8 cellular contexts compared by ENCODE assay signal in genomic region chr15:74937602-74938371, GRCh38. TPM values are rescaled to one million over a fixed set of nuclear protein-coding genes. Genes with fewer than 3 reads are reported as not detected.
DNase-seq lines count a peak whose midpoint lies in the region; ATAC-seq and TF ChIP-seq lines count a peak whose summit lies in the region.

Gene COX5A, minus strand, starts transcription at chr15:74938073. Its CDS starts 59 bp downstream, at chr15:74938014.

- H3K27me3 Mint-ChIP-seq in activated CD4-positive, alpha-beta T cell treated with anti-CD3 and anti-CD28 coated beads, Interleukin-2, amount 10 ng/mL, durations not matched to agents 7 days and 5 days, result no peaks in the 10 kb centered on the region

- peak within 1 kb of the TSS; percentile 72 to 96 (median 85) for H3K4me2 ChIP-seq in BLaER1 treated with 17β-estradiol and CSF1 and Interleukin-3, amounts not matched to agents 10 nM and 100 nM

- no peak for TF ChIP-seq CTCF in coronary artery (IDR thresholded peaks at IDR 0.05)

- peaks cover 11 to 35% (median 26%) of the 10 kb centered on the region in 11 experiments; a peak in 19 of 22 replicates for H3K36me3 ChIP-seq in BLaER1 treated with 17β-estradiol and CSF1 and Interleukin-3, amounts not matched to agents 10 nM and 100 nM

- ATAC-seq in GM19351 (IDR thresholded peaks at IDR 0.05; ENCODE audit: unreplicated experiment) (peak; percentile 89), HG03520 (IDR thresholded peaks at IDR 0.05; ENCODE audit: unreplicated experiment) (peak; percentile 86), left lobe of liver (peak; percentile 95)

- peaks cover 19% of the 10 kb centered on the region for H3K36me3 Mint-ChIP-seq in activated CD4-positive, alpha-beta T cell treated with anti-CD3 and anti-CD28 coated beads, Interleukin-2, amount 10 ng/mL, durations not matched to agents 7 days and 5 days (ENCODE audit: low read depth)

- DNase-seq in NCI-H526 (lab: John Stamatoyannopoulos, UW), result peak; percentile 79 to 97
- peak; percentile 93 for DNase-seq in activated CD4-positive, alpha-beta T cell treated with anti-CD3 and anti-CD28 coated beads, Interleukin-2, amount 10 ng/mL, durations not matched to agents 7 days and 5 days
- DNase-seq in coronary artery (ENCODE audit: low spot score), result peak; percentile 97
- peak; percentile 96 for DNase-seq in left lobe of liver (ENCODE audit: low spot score)
- DNase-seq in stimulated activated CD4-positive, alpha-beta T cell treated with anti-CD3 and anti-CD28 coated beads, Interleukin-2, amount 100 ng/mL, for 24 hours, result peak; percentile 90 to 91

- H3K4me3 ChIP-seq in BLaER1 treated with 17β-estradiol and CSF1 and Interleukin-3, amounts not matched to agents 10 nM and 100 nM, result peak within 1 kb of the TSS; percentile 85 to 100 (median 97)
- peak within 1 kb of the TSS; percentile 99 for H3K4me3 ChIP-seq in coronary artery

- no peaks in the 10 kb centered on the region for H3K27me3 ChIP-seq in BLaER1 treated with 17β-estradiol and CSF1 and Interleukin-3, amounts not matched to agents 10 nM and 100 nM

- POLR2A ChIA-PET in activated CD4-positive, alpha-beta T cell treated with anti-CD3 and anti-CD28 coated beads, Interleukin-2, amount 10 ng/mL, durations not matched to agents 7 days and 5 days (lab: Charles Lee), result interaction anchor here (0.6 to 0.7 kb wide), 2 partner anchors 70 to 93 kb away, joined by 3 read pairs; no protein-coding TSS in a partner anchor

- peak within 1 kb of the TSS; percentile 87 for H3K4me3 Mint-ChIP-seq in activated CD4-positive, alpha-beta T cell treated with anti-CD3 and anti-CD28 coated beads, Interleukin-2, amount 10 ng/mL, durations not matched to agents 7 days and 5 days

- no peaks in the 10 kb centered on the region for H3K9me3 Mint-ChIP-seq in activated CD4-positive, alpha-beta T cell treated with anti-CD3 and anti-CD28 coated beads, Interleukin-2, amount 10 ng/mL, durations not matched to agents 7 days and 5 days

- H3K27ac Mint-ChIP-seq in activated CD4-positive, alpha-beta T cell treated with anti-CD3 and anti-CD28 coated beads, Interleukin-2, amount 10 ng/mL, durations not matched to agents 7 days and 5 days, result peak within 1 kb of the TSS; percentile 97

- peaks cover 27 to 40% (median 34%) of the 10 kb centered on the region in 10 experiments for H3K4me1 ChIP-seq in BLaER1 treated with 17β-estradiol and CSF1 and Interleukin-3, amounts not matched to agents 10 nM and 100 nM

- CTCF ChIA-PET in activated CD4-positive, alpha-beta T cell treated with anti-CD3 and anti-CD28 coated beads, Interleukin-2, amount 10 ng/mL, durations not matched to agents 7 days and 5 days (lab: Charles Lee), result interaction anchor here (0.8 to 1.5 kb wide), 4 partner anchors 16 to 118 kb away, joined by 3 to 4 read pairs (median 4); no protein-coding TSS in a partner anchor

- H3K9ac ChIP-seq in BLaER1 treated with 17β-estradiol and CSF1 and Interleukin-3, amounts not matched to agents 10 nM and 100 nM, result peak within 1 kb of the TSS; percentile 93 to 100 (median 97)

- peaks cover 35 to 51% (median 43%) of the 10 kb centered on the region in 11 experiments for H4K20me1 ChIP-seq in BLaER1 treated with 17β-estradiol and CSF1 and Interleukin-3, amounts not matched to agents 10 nM and 100 nM

- peak within 1 kb of the TSS; percentile 89 to 99 (median 96) for H3K27ac ChIP-seq in BLaER1 treated with 17β-estradiol and CSF1 and Interleukin-3, amounts not matched to agents 10 nM and 100 nM
- H3K27ac ChIP-seq in coronary artery, result peak within 1 kb of the TSS; percentile 84 to 97

- peaks cover 35% of the 10 kb centered on the region for H3K4me1 Mint-ChIP-seq in activated CD4-positive, alpha-beta T cell treated with anti-CD3 and anti-CD28 coated beads, Interleukin-2, amount 10 ng/mL, durations not matched to agents 7 days and 5 days

- no peaks in the 10 kb centered on the region for H3K9me3 ChIP-seq in BLaER1 treated with 17β-estradiol and CSF1 and Interleukin-3, amounts not matched to agents 10 nM and 100 nM (replicated peaks in 1 of 11)

RNA-seq across cellular contexts. Expression of gene COX5A, which starts in this region (rescaled TPM):
- total RNA-seq in activated CD4-positive, alpha-beta T cell treated with anti-CD3 and anti-CD28 coated beads, Interleukin-2, amount 10 ng/mL, durations not matched to agents 7 days and 5 days, result 100 to 1,000 TPM; 236 to 239 TPM
- total RNA-seq in left lobe of liver, result 134 TPM

Comparison
In these comparisons a context has a peak if more than half of its experiments do, and no peak if none do; other contexts are left out.
1. Peak in every context shown above with its lines: DNase-seq, ATAC-seq, H3K4me3 ChIP-seq and H3K27ac ChIP-seq.